ENCODE assay signal across 21 cellular contexts in genomic region chr2:2108756-2109155, GRCh38.
DNase-seq lines count a peak whose midpoint lies in the region; ATAC-seq and TF ChIP-seq lines count a peak whose summit lies in the region.
"Had no signal": no experiment of that assay in that cellular context is flagged by ENCODE, and none has a peak within 500 bp of the region (broad histone marks: within the 10 kb centered on the region; RNA-seq: fewer than 3 reads in every experiment).

No MANE protein-coding gene starts in this region.

- no peaks in the 10 kb centered on the region for H3K27me3 ChIP-seq in BE2C
- H3K27me3 ChIP-seq in SK-N-SH (ENCODE audit: insufficient read depth) = no peaks in the 10 kb centered on the region
- H3K27me3 ChIP-seq in smooth muscle cell (ENCODE audit: low read depth) = no peaks in the 10 kb centered on the region

- POLR2A ChIA-PET in SK-N-SH (lab: Yijun Ruan, JAX) = interaction anchor here (0.6 kb wide), 1 partner anchor 20 kb away, joined by 6 read pairs; no protein-coding TSS in a partner anchor

- no peaks in the 10 kb centered on the region for H3K79me2 ChIP-seq in SK-N-SH (ENCODE audit: insufficient read depth)
- H3K79me2 ChIP-seq in smooth muscle cell (ENCODE audit: low read depth) = no peaks in the 10 kb centered on the region

- TF ChIP-seq RAD21 in SK-N-SH (IDR thresholded peaks at IDR 0.05; ENCODE audit: low read length) = peak; percentile 20; the same call in 1 of the 2 replicates

- H3K4me2 ChIP-seq in SK-N-SH (no peak overlapping the region), smooth muscle cell (peak overlapping the region; percentile 9)
- H3K4me2 ChIP-seq: A549 had no signal

- TF ChIP-seq CTCF in BE2C (IDR thresholded peaks at IDR 0.05; ENCODE audit: low read depth, low read length) (no peak), SK-N-SH (IDR thresholded peaks at IDR 0.05) (no peak), smooth muscle cell (IDR thresholded peaks at IDR 0.05; ENCODE audit: borderline replicate concordance, insufficient read depth, poor library complexity, severe bottlenecking) (no peak)

- H3K9me3 ChIP-seq in BE2C (no peaks in the 10 kb centered on the region), SK-N-SH (no peaks in the 10 kb centered on the region), smooth muscle cell (replicated peaks; ENCODE audit: low read depth) (no peaks in the 10 kb centered on the region)
- H3K9me3 ChIP-seq: A549 had no signal

- 10% methylated on average over 2 of the region's 2 CpGs for WGBS in SK-N-SH (ENCODE audit: low lambda C conversion rate)
- 90% methylated on average over 2 of the region's 2 CpGs for WGBS in smooth muscle cell (ENCODE audit: low lambda C conversion rate)

- TF ChIP-seq EP300 in SK-N-SH (IDR thresholded peaks at IDR 0.05; ENCODE audit: borderline replicate concordance in 1 of 2, low read depth in 1 of 2, low read length in 1 of 2) = peak in 1 of 2 experiments; percentile 70; a peak in 2 of 4 replicates

- no peak overlapping the region for H3K4me3 ChIP-seq in BE2C (ENCODE audit: low read depth, low read length)
- H3K4me3 ChIP-seq in SK-N-SH (ENCODE audit: low read depth in 2 of 2, low read length in 1 of 2) = no peak overlapping the region
- H3K4me3 ChIP-seq in smooth muscle cell = no peak overlapping the region
- H3K4me3 ChIP-seq: A549 had no signal

- CTCF ChIA-PET in SK-N-SH (lab: Yijun Ruan, JAX) = interaction anchor here (1.0 to 8.3 kb wide), 3 partner anchors 11 to 254 kb away, joined by 4 to 39 read pairs (median 4); no protein-coding TSS in a partner anchor

- no peaks in the 10 kb centered on the region for H4K20me1 ChIP-seq in SK-N-SH (ENCODE audit: insufficient read depth)
- H4K20me1 ChIP-seq in smooth muscle cell (ENCODE audit: low read depth) = no peaks in the 10 kb centered on the region

- peak; percentile 61 for DNase-seq in BE2C
- DNase-seq in SK-N-SH = peak; percentile 67
- DNase-seq in islet precursor cell = peak; percentile 68
- DNase-seq in smooth muscle cell (lab: John Stamatoyannopoulos, UW; ENCODE audit: unreplicated experiment) = no peak
- DNase-seq in medulla oblongata (ENCODE audit: extremely low spot score) = no peak
- DNase-seq in activated naive CD4-positive, alpha-beta T cell (lab: John Stamatoyannopoulos, UW) = no peak
- DNase-seq: C1 segment of cervical spinal cord; CD4-positive, CD25-positive, alpha-beta regulatory T cell; CD8-positive, alpha-beta memory T cell; COR-L47; DMS 273 treated with DMSO at 0.1 percent for 48 hours; DMS53; DND-41; EL; GOT3; H9; KBM-7 had no signal

- H3K9ac ChIP-seq in SK-N-SH = no peak overlapping the region
- H3K9ac ChIP-seq in smooth muscle cell (ENCODE audit: low read depth) = no peak overlapping the region

- H3F3A ChIP-seq in SK-N-SH (replicated peaks; ENCODE audit: insufficient read depth) = no peaks in the 10 kb centered on the region
- H3F3A ChIP-seq in smooth muscle cell (ENCODE audit: low read depth) = no peaks in the 10 kb centered on the region

- H3K36me3 ChIP-seq in BE2C (peaks cover 4% of the 10 kb centered on the region; the same call in 1 of the 2 replicates), SK-N-SH (replicated peaks in 1 of 2; ENCODE audit: control insufficient read depth in 1 of 2, insufficient read depth in 2 of 2, low read length in 1 of 2) (no peaks in the 10 kb centered on the region), smooth muscle cell (ENCODE audit: low read depth) (no peaks in the 10 kb centered on the region)

- H2AFZ ChIP-seq in SK-N-SH (ENCODE audit: low read depth) (no peak overlapping the region), smooth muscle cell (ENCODE audit: low read depth) (no peak overlapping the region)

- no peaks in the 10 kb centered on the region for H3K9me2 ChIP-seq in SK-N-SH

- ATAC-seq in HG03095 (IDR thresholded peaks at IDR 0.05; ENCODE audit: unreplicated experiment) = no peak
- ATAC-seq: A549, HepG2 had no signal

- H3K27ac ChIP-seq in SK-N-SH (ENCODE audit: low read depth in 2 of 2, low read length in 1 of 2) (peak overlapping the region in 1 of 2 experiments; percentile 97; a peak in 2 of 4 replicates), smooth muscle cell (ENCODE audit: low read depth) (no peak overlapping the region)
- H3K27ac ChIP-seq: 22Rv1, A549 had no signal

- H3K4me1 ChIP-seq in BE2C = peaks cover 46% of the 10 kb centered on the region
- peaks cover 0 to 79% of the 10 kb centered on the region in 2 experiments; a peak in 2 of 4 replicates for H3K4me1 ChIP-seq in SK-N-SH (ENCODE audit: control insufficient read depth in 1 of 2, insufficient read depth in 2 of 2, low read depth in 1 of 2, low read length in 1 of 2)
- H3K4me1 ChIP-seq in smooth muscle cell (ENCODE audit: low read depth) = peaks cover 7% of the 10 kb centered on the region
- H3K4me1 ChIP-seq: A549 had no signal

TF ChIP-seq in SK-N-SH, 30 proteins besides CTCF, POLR2A, EP300 and RAD21:
- TF ChIP-seq MXI1 (IDR thresholded peaks at IDR 0.05; ENCODE audit: low read depth, low read length) (peak; percentile 42; the same call in 1 of the 2 replicates), FOXJ3 (CRISPR knock-in tag; IDR thresholded peaks at IDR 0.05) (peak; percentile 54), MAX (IDR thresholded peaks at IDR 0.05; ENCODE audit: low read depth) (no peak), RCOR1 (IDR thresholded peaks at IDR 0.05; ENCODE audit: low read length) (peak; percentile 23; the same call in 1 of the 2 replicates)
TF ChIP-seq in SK-N-SH: peak in this region for 3.

Comparison
In these comparisons a context has a peak if more than half of its experiments do, and no peak if none do; other contexts are left out.
1. DNase-seq: peak in BE2C (single experiment), SK-N-SH (single experiment) and islet precursor cell (single experiment); none in smooth muscle cell (single experiment), medulla oblongata (single experiment) and activated naive CD4-positive, alpha-beta T cell (0 of 4).